ENCODE assay signal across 7 cellular contexts in the genomic region with DNA sequence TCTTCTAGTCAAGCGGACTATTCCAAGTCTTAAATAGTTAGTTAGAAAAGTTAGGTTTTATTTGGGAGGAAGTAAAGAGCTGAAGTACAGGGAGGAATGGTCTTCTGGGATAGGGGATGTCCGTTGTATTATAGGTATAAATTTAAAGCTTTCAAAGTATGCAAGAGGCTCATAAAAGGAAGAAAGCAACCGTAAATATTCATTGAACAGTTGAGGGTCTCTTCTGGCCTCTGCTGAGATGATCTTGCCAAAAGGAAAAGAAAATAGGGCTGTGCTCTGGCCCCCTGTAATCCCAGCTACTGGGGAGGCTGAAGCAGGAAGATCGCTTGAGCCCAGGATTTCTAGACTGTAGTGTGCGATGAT. TPM values are rescaled to one million over a fixed set of nuclear protein-coding genes. Genes with fewer than 3 reads are reported as not detected.
DNase-seq lines count a peak whose midpoint lies in the region; ATAC-seq, FAIRE-seq and TF ChIP-seq lines count a peak whose summit lies in the region.

No MANE protein-coding gene starts in this region.

- H3K36me3 ChIP-seq in WERI-Rb-1 (peaks cover 3% of the 10 kb centered on the region; the same call in 1 of the 2 replicates), spleen (no peaks in the 10 kb centered on the region)

- WGBS in spleen, 5 donors, result 26 to 33% (median 28%) methylated on average over 5 of the region's 5 CpGs

- H3K27me3 ChIP-seq in WERI-Rb-1 (ENCODE audit: insufficient read depth, low read depth, severe bottlenecking) (no peaks in the 10 kb centered on the region), spleen (replicated peaks in 1 of 7) (no peaks in the 10 kb centered on the region)

- intact Hi-C loops in left ventricle myocardium superior (cut with micrococcal nuclease) (no loop called here), spleen (cut with DNase I; ENCODE audit: low total_unique reads) (loop anchor here (10.0 kb wide), 1 partner anchor 85 kb away; the partner anchor contains the start of genes APOF and STAT2)

- peak; percentile 1 for ATAC-seq in left ventricle myocardium superior

- TF ChIP-seq POLR2A in spleen (IDR thresholded peaks at IDR 0.05), result no peak

- DNase-seq in HFFc6 (no peak), WERI-Rb-1 (peak; percentile 26), left ventricle myocardium superior (no peak), spleen (no peak), RCC 7860 (ENCODE audit: low spot score) (no peak)
- DNase-seq in stimulated activated CD4-positive, alpha-beta T cell treated with anti-CD3 and anti-CD28 coated beads, Interleukin-1b, Interleukin-23, amount 100 ng/mL, for 48 hours, result no peak
- DNase-seq in stimulated activated CD4-positive, alpha-beta T cell treated with anti-CD3 and anti-CD28 coated beads, Interleukin-4, amount 100 ng/mL, for 24 hours, result no peak

- H3K4me1 Mint-ChIP-seq in HFFc6 (ENCODE audit: low read depth), result peaks cover 22% of the 10 kb centered on the region

- H3K27ac ChIP-seq in WERI-Rb-1, result peak overlapping the region; percentile 97
- H3K27ac ChIP-seq in spleen, result peak overlapping the region; percentile 64 to 92 (median 88)

- H3K4me3 Mint-ChIP-seq in HFFc6, result peak overlapping the region; percentile 95

- H3K9me3 ChIP-seq in WERI-Rb-1 (ENCODE audit: severe bottlenecking) (no peaks in the 10 kb centered on the region), spleen (no peaks in the 10 kb centered on the region)

- TF ChIP-seq CTCF in HFFc6 (IDR thresholded peaks at IDR 0.05) (no peak), WERI-Rb-1 (IDR thresholded peaks at IDR 0.05; ENCODE audit: low read depth, low read length) (no peak), spleen (IDR thresholded peaks at IDR 0.05 in 8 of 11, conservative IDR thresholded peaks at IDR 0.05 in 3 of 11) (no peak)

- no peak for FAIRE-seq in RCC 7860 (lab: Jason Lieb, UNC)

- peaks cover 4 to 31% (median 19%) of the 10 kb centered on the region in 6 donors for H3K4me1 ChIP-seq in spleen

- peaks cover 14% of the 10 kb centered on the region for H3K27me3 Mint-ChIP-seq in HFFc6 (ENCODE audit: insufficient read depth)

- peak overlapping the region; percentile 93 for H3K27ac Mint-ChIP-seq in HFFc6

- peaks cover 3% of the 10 kb centered on the region for H3K9me3 Mint-ChIP-seq in HFFc6

- peaks cover 22% of the 10 kb centered on the region for H3K36me3 Mint-ChIP-seq in HFFc6 (ENCODE audit: low read depth)

- peak overlapping the region; percentile 46 for H3K4me3 ChIP-seq in WERI-Rb-1 (ENCODE audit: low read depth, low read length)
- H3K4me3 ChIP-seq in spleen, result peak overlapping the region; percentile 74 to 99 (median 98)

RNA-seq across cellular contexts. Expression of gene TIMELESS, which starts 0.4 kb away (rescaled TPM):
- 10 to 100 TPM; 10.4 to 23.1 (median 21.3) TPM for total RNA-seq in HFFc6 (2021; fragmentation: NEBNext Ultra II Directional; extraction: Animal tissue kit (Norgen Biotek cat#: 25700))
- total RNA-seq in left ventricle myocardium superior (2.0 TPM), spleen (10 to 100 TPM in 6 of 7 donors, 1 to 10 TPM in 1; 9.9 to 17.7 (median 13.3) TPM)
- 10 to 100 TPM; 10.0 to 10.7 (median 10.5) TPM for polyA plus RNA-seq in spleen

RNA-seq across cellular contexts. Expression of gene MIP, which starts 4.9 kb away (rescaled TPM):
- total RNA-seq in HFFc6 (2021; fragmentation: NEBNext Ultra II Directional; extraction: Animal tissue kit (Norgen Biotek cat#: 25700)), result under 1 TPM in 1 of 6 experiments, not detected in 5; 0.28 TPM
- total RNA-seq in left ventricle myocardium superior, result not detected
- under 1 TPM in 1 of 7 donors, not detected in 6; 0.52 TPM for total RNA-seq in spleen
- polyA plus RNA-seq in spleen, result under 1 TPM in 2 of 3 donors, not detected in 1; 0.07 to 0.14 TPM

RNA-seq across cellular contexts. Expression of gene SPRYD4, which starts 18.8 kb away (rescaled TPM):
- 1 to 10 TPM; 2.4 to 2.9 (median 2.5) TPM for total RNA-seq in HFFc6 (2021; fragmentation: NEBNext Ultra II Directional; extraction: Animal tissue kit (Norgen Biotek cat#: 25700))
- 3.1 TPM for total RNA-seq in left ventricle myocardium superior
- 1 to 10 TPM; 2.8 to 4.9 (median 4.2) TPM for total RNA-seq in spleen
- 1 to 10 TPM; 1.4 to 2.5 (median 1.8) TPM for polyA plus RNA-seq in spleen

RNA-seq across cellular contexts. Expression of gene GLS2, which starts 38.4 kb away (rescaled TPM):
- total RNA-seq in HFFc6 (2021; fragmentation: NEBNext Ultra II Directional; extraction: Animal tissue kit (Norgen Biotek cat#: 25700)), result not detected
- total RNA-seq in left ventricle myocardium superior (0.57 TPM), spleen (1 to 10 TPM in 6 of 7 donors, under 1 TPM in 1; 0.83 to 2.4 (median 1.7) TPM)
- 1 to 10 TPM; 1.1 to 2.2 (median 1.7) TPM for polyA plus RNA-seq in spleen
